ENCODE assay signal across 16 cellular contexts in genomic region chr14:40368314-40368713, GRCh38.
DNase-seq lines count a peak whose midpoint lies in the region; ATAC-seq and TF ChIP-seq lines count a peak whose summit lies in the region.
"Had no signal": no experiment of that assay in that cellular context is flagged by ENCODE, and none has a peak within 500 bp of the region (broad histone marks: within the 10 kb centered on the region; RNA-seq: fewer than 3 reads in every experiment).

No MANE protein-coding gene starts in this region.

- H3K27ac ChIP-seq in mammary epithelial cell (ENCODE audit: insufficient read depth, low read depth, low read length) (no peak overlapping the region), PC-3 (ENCODE audit: low read length) (peak overlapping the region; percentile 66), stomach (no peak overlapping the region)
- H3K27ac ChIP-seq: skin epidermis had no signal

- H3K4me3 ChIP-seq in mammary epithelial cell (replicated peaks in 1 of 3; ENCODE audit: insufficient read depth in 1 of 3, low read depth in 2 of 3, low read length in 3 of 3): no peak overlapping the region
- H3K4me3 ChIP-seq in PC-3 (ENCODE audit: low read length): no peak overlapping the region
- no peak overlapping the region for H3K4me3 ChIP-seq in stomach
- H3K4me3 ChIP-seq: skin epidermis had no signal

- H3K9me3 ChIP-seq in mammary epithelial cell (replicated peaks; ENCODE audit: insufficient read depth, low read length): peaks cover 14% of the 10 kb centered on the region
- no peaks in the 10 kb centered on the region for H3K9me3 ChIP-seq in PC-3 (ENCODE audit: low read length)
- no peaks in the 10 kb centered on the region for H3K9me3 ChIP-seq in stomach

- CTCF ChIA-PET in mammary epithelial cell (lab: Charles Lee; ENCODE audit: low non-redundant PET) (no interaction called here), PC-3 (lab: Charles Lee) (no interaction called here)

- intact Hi-C loops in mammary epithelial cell (cut with micrococcal nuclease): no loop called here
- intact Hi-C loops in PC-3 (cut with micrococcal nuclease): loop anchor here (1.0 to 5.0 kb wide), 3 partner anchors 146 to 379 kb away; no protein-coding TSS in a partner anchor
- intact Hi-C loops in stomach (cut with DNase I; ENCODE audit: low total_unique reads): no loop called here

- DNase-seq in T47D (ENCODE audit: low read depth in 1 of 2, low spot score in 1 of 2): peak; percentile 35 to 92
- no peak for DNase-seq in mammary epithelial cell
- DNase-seq in NCI-H2081 (lab: John Stamatoyannopoulos, UW): peak; percentile 31 to 72
- peak; percentile 87 for DNase-seq in PC-3
- DNase-seq in stomach: peak; percentile 30
- DNase-seq in activated naive CD4-positive, alpha-beta T cell treated with anti-CD3 and anti-CD28 coated beads, Interleukin-2, amount 50 U/mL, for 16 hours: no peak
- no peak for DNase-seq in GM19240 (ENCODE audit: insufficient read length, low spot score)
- DNase-seq: activated CD4-positive, CD25-positive, alpha-beta regulatory T cell treated with anti-CD3 and anti-CD28 coated beads, Interleukin-2, amount 50 U/mL, for 72 hours; activated T-cell treated with anti-CD3 and anti-CD28 coated beads, Interleukin-2, amount 50 U/mL, for 24 hours; caudate nucleus; DND-41; IMR-90; kidney had no signal

- WGBS in mammary epithelial cell (ENCODE audit: low coverage, missing lambda C conversion rate): 3% methylated on average over 2 of the region's 2 CpGs
- WGBS in stomach, 5 donors: 20 to 30% (median 26%) methylated on average over 2 of the region's 2 CpGs

- H3K4me1 ChIP-seq in mammary epithelial cell (ENCODE audit: insufficient read depth, low read length) (no peaks in the 10 kb centered on the region), PC-3 (ENCODE audit: insufficient read depth, low read length) (peaks cover 23% of the 10 kb centered on the region), stomach (no peaks in the 10 kb centered on the region)

- H4K20me1 ChIP-seq in mammary epithelial cell (ENCODE audit: insufficient read depth, low read length): no peaks in the 10 kb centered on the region
- no peaks in the 10 kb centered on the region for H4K20me1 ChIP-seq in PC-3 (ENCODE audit: low read length)

- H3K27me3 ChIP-seq in mammary epithelial cell (ENCODE audit: insufficient read depth, low read length): no peaks in the 10 kb centered on the region
- H3K27me3 ChIP-seq in PC-3 (ENCODE audit: low read length): no peaks in the 10 kb centered on the region
- no peaks in the 10 kb centered on the region for H3K27me3 ChIP-seq in stomach

- H3K9me2 ChIP-seq in PC-3 (replicated peaks; ENCODE audit: low read length): no peaks in the 10 kb centered on the region

- in situ Hi-C loops in T47D (cut with HindIII; ENCODE audit: low pct_unique_long_range_greater_than_20kb, low sequenced_read_pairs) (no loop called here), mammary epithelial cell (cut with MboI; ENCODE audit: low sequenced_read_pairs in 2 of 2) (no loop called here)

- dilution Hi-C loops in mammary epithelial cell (cut with HindIII; ENCODE audit: low sequenced_read_pairs): no loop called here

- no peak for TF ChIP-seq EP300 in stomach (IDR thresholded peaks at IDR 0.05)

- no peak overlapping the region for H3K4me2 ChIP-seq in mammary epithelial cell (ENCODE audit: insufficient read depth, low read depth, low read length)
- peak overlapping the region; percentile 58 for H3K4me2 ChIP-seq in PC-3 (ENCODE audit: low read length)

- no peaks in the 10 kb centered on the region for H3K36me3 ChIP-seq in mammary epithelial cell (ENCODE audit: insufficient read depth, low read length)
- no peaks in the 10 kb centered on the region for H3K36me3 ChIP-seq in PC-3 (ENCODE audit: low read depth, low read length)
- no peaks in the 10 kb centered on the region for H3K36me3 ChIP-seq in stomach

- H3F3A ChIP-seq in PC-3 (ENCODE audit: low read length, unreplicated experiment): no peaks in the 10 kb centered on the region

- POLR2A ChIA-PET in PC-3 (lab: Charles Lee; ENCODE audit: unreplicated experiment): no interaction called here

- H3K79me2 ChIP-seq in mammary epithelial cell (ENCODE audit: insufficient read depth, low read length) (no peaks in the 10 kb centered on the region), PC-3 (ENCODE audit: low read length) (no peaks in the 10 kb centered on the region)

- H2AFZ ChIP-seq in mammary epithelial cell (ENCODE audit: low read depth, low read length) (no peak overlapping the region), PC-3 (ENCODE audit: low read length) (no peak overlapping the region)

- peak; percentile 92 for ATAC-seq in PC-3
- ATAC-seq in HG02763 (IDR thresholded peaks at IDR 0.05; ENCODE audit: unreplicated experiment): no peak
- ATAC-seq: stimulated activated memory B cell treated with anti-CD40 and anti-IgM and Interleukin-4, amounts not matched to agents 10 μg/mL and 1 μg/mL and 100 μg/mL, for 72 hours had no signal

- TF ChIP-seq CTCF in mammary epithelial cell (conservative IDR thresholded peaks at IDR 0.05 in 1 of 2, IDR thresholded peaks at IDR 0.05 in 1 of 2; ENCODE audit: extremely low read depth in 1 of 2, insufficient read depth in 1 of 2, low read depth in 1 of 2, low read length in 2 of 2) (no peak), PC-3 (conservative IDR thresholded peaks at IDR 0.05; ENCODE audit: low read depth, low read length) (no peak), stomach (IDR thresholded peaks at IDR 0.05) (no peak)

- no peak for TF ChIP-seq POLR2A in stomach (IDR thresholded peaks at IDR 0.05)

- no TSS peak for BruUV-seq in mammary epithelial cell (replicated peaks; lab: Mats Ljungman, UMichigan)
- BruUV-seq in PC-3 (replicated peaks; lab: Mats Ljungman, UMichigan): no TSS peak

- H3K9ac ChIP-seq in mammary epithelial cell (ENCODE audit: insufficient read depth, low read length) (no peak overlapping the region), PC-3 (ENCODE audit: low read length) (no peak overlapping the region)

Comparison
In these comparisons a context has a peak if more than half of its experiments do, and no peak if none do; other contexts are left out.
1. DNase-seq: peak in T47D (2 of 2), NCI-H2081 (2 of 2), PC-3 (single experiment) and stomach (single experiment); none in mammary epithelial cell (single experiment), activated naive CD4-positive, alpha-beta T cell treated with anti-CD3 and anti-CD28 coated beads, Interleukin-2, amount 50 U/mL, for 16 hours (single experiment) and GM19240 (single experiment).